In genomic region chr3:108093021-108093420, GRCh38 we compare ENCODE assay signal across 22 cellular contexts. TPM values are rescaled to one million over a fixed set of nuclear protein-coding genes. Genes with fewer than 3 reads are reported as not detected.
DNase-seq lines count a peak whose midpoint lies in the region; ATAC-seq, FAIRE-seq and TF ChIP-seq lines count a peak whose summit lies in the region.
"Had no signal": no experiment of that assay in that cellular context is flagged by ENCODE, and none has a peak within 500 bp of the region (broad histone marks: within the 10 kb centered on the region; RNA-seq: fewer than 3 reads in every experiment).

No MANE protein-coding gene starts in this region.

- H3K36me3 ChIP-seq in K562 (ENCODE audit: control insufficient read depth, insufficient read depth, low read length) = no peaks in the 10 kb centered on the region
- H3K36me3 ChIP-seq: heart right ventricle, thoracic aorta had no signal

- H3K79me2 ChIP-seq in K562 (ENCODE audit: control insufficient read depth, insufficient read depth, low read length) = peaks cover 26% of the 10 kb centered on the region

- peaks cover 6% of the 10 kb centered on the region for H3K9me3 Mint-ChIP-seq in activated CD4-positive, alpha-beta T cell treated with anti-CD3 and anti-CD28 coated beads, Interleukin-2, amount 10 ng/mL, durations not matched to agents 7 days and 5 days
- H3K9me3 Mint-ChIP-seq in neural crest cell = peaks cover 2% of the 10 kb centered on the region

- no peak overlapping the region for H3K4me2 ChIP-seq in K562 (ENCODE audit: insufficient read depth, low read length)
- H3K4me2 ChIP-seq: GM23338, smooth muscle cell had no signal

- intact Hi-C loops in K562 (cut with micrococcal nuclease) = no loop called here

- peaks cover 42% of the 10 kb centered on the region for H3K4me1 Mint-ChIP-seq in activated CD4-positive, alpha-beta T cell treated with anti-CD3 and anti-CD28 coated beads, Interleukin-2, amount 10 ng/mL, durations not matched to agents 7 days and 5 days
- peaks cover 20% of the 10 kb centered on the region for H3K4me1 Mint-ChIP-seq in neural crest cell

- no peak for TF ChIP-seq RAD21 in K562 (CRISPR knock-in tag; conservative IDR thresholded peaks at IDR 0.05 in 1 of 2, IDR thresholded peaks at IDR 0.05 in 1 of 2)

- H3K9me1 ChIP-seq in K562 (ENCODE audit: control insufficient read depth, insufficient read depth, low read length) = no peaks in the 10 kb centered on the region

- POLR2A ChIA-PET in activated CD4-positive, alpha-beta T cell treated with anti-CD3 and anti-CD28 coated beads, Interleukin-2, amount 10 ng/mL, durations not matched to agents 7 days and 5 days (lab: Charles Lee) = no interaction called here
- POLR2A ChIA-PET in K562 (lab: Yijun Ruan, JAX) = interaction anchor here (0.6 to 1.3 kb wide), 5 partner anchors 11 to 35 kb away, joined by 3 to 4 read pairs (median 3); no protein-coding TSS in a partner anchor

- CTCF ChIA-PET in activated CD4-positive, alpha-beta T cell treated with anti-CD3 and anti-CD28 coated beads, Interleukin-2, amount 10 ng/mL, durations not matched to agents 7 days and 5 days (lab: Charles Lee) = interaction anchor here (1.3 kb wide), 2 partner anchors 8 to 36 kb away, joined by 4 read pairs; no protein-coding TSS in a partner anchor
- CTCF ChIA-PET in K562 (lab: Yijun Ruan, JAX; ENCODE audit: low intra/inter-chr PET ratio) = no interaction called here

- no peak for FAIRE-seq in K562 (lab: Jason Lieb, UNC)
- FAIRE-seq: endometrium, GM18507, islet of Langerhans had no signal

- no peak for TF ChIP-seq EP300 in K562 (IDR thresholded peaks at IDR 0.05; ENCODE audit: low read length)

- H3K4me3 ChIP-seq in HL-60 (replicated peaks; ENCODE audit: insufficient read depth, low read length) (no peak overlapping the region), K562 (no peak overlapping the region)
- H3K4me3 ChIP-seq: GM23338, heart right ventricle, lung, psoas muscle, SJSA1, smooth muscle cell, thoracic aorta had no signal

- no peaks in the 10 kb centered on the region for H3K27me3 Mint-ChIP-seq in activated CD4-positive, alpha-beta T cell treated with anti-CD3 and anti-CD28 coated beads, Interleukin-2, amount 10 ng/mL, durations not matched to agents 7 days and 5 days
- H3K27me3 Mint-ChIP-seq in neural crest cell (ENCODE audit: low read depth) = peaks cover 16% of the 10 kb centered on the region

- peak overlapping the region; percentile 54 for H3K27ac Mint-ChIP-seq in activated CD4-positive, alpha-beta T cell treated with anti-CD3 and anti-CD28 coated beads, Interleukin-2, amount 10 ng/mL, durations not matched to agents 7 days and 5 days
- no peak overlapping the region for H3K27ac Mint-ChIP-seq in neural crest cell (ENCODE audit: unreplicated experiment)
- H3K27ac Mint-ChIP-seq: GM23338 had no signal

- H3K9me3 ChIP-seq in K562 (replicated peaks; ENCODE audit: control insufficient read depth, insufficient read depth, low read depth, low read length) = peaks cover 5% of the 10 kb centered on the region; the same call in 1 of the 2 replicates
- H3K9me3 ChIP-seq: heart right ventricle, psoas muscle, SJSA1, thoracic aorta had no signal

- peak overlapping the region; percentile 93 for H3K27ac ChIP-seq in HL-60 (replicated peaks)
- no peak overlapping the region for H3K27ac ChIP-seq in K562 (ENCODE audit: extremely low read depth, low read depth, low read length)
- H3K27ac ChIP-seq: heart right ventricle, psoas muscle, SJSA1, thoracic aorta had no signal

- H3K36me3 Mint-ChIP-seq in activated CD4-positive, alpha-beta T cell treated with anti-CD3 and anti-CD28 coated beads, Interleukin-2, amount 10 ng/mL, durations not matched to agents 7 days and 5 days (ENCODE audit: low read depth) = peaks cover 14% of the 10 kb centered on the region
- no peaks in the 10 kb centered on the region for H3K36me3 Mint-ChIP-seq in neural crest cell (ENCODE audit: low read depth)

- H4K20me1 ChIP-seq in K562 (replicated peaks; ENCODE audit: control insufficient read depth, insufficient read depth, low read length) = no peaks in the 10 kb centered on the region

- peak overlapping the region; percentile 6 for H3K4me3 Mint-ChIP-seq in activated CD4-positive, alpha-beta T cell treated with anti-CD3 and anti-CD28 coated beads, Interleukin-2, amount 10 ng/mL, durations not matched to agents 7 days and 5 days
- peak overlapping the region; percentile 92 for H3K4me3 Mint-ChIP-seq in neural crest cell

- no peak for DNase-seq in activated CD4-positive, alpha-beta T cell treated with anti-CD3 and anti-CD28 coated beads, Interleukin-2, amount 10 ng/mL, durations not matched to agents 7 days and 5 days
- DNase-seq in activated CD4-positive, alpha-beta T cell treated with anti-CD3 and anti-CD28 coated beads, Interleukin-2, amount 50 U/mL, for 4 hours = no peak
- DNase-seq in HL-60 (ENCODE audit: low read depth in 1 of 2, low spot score in 1 of 2) (no peak), K562 (ENCODE audit: extremely low read depth in 1 of 4, low spot score in 3 of 4) (no peak), neural crest cell (ENCODE audit: low read depth, low spot score) (no peak), retina (no peak), GDM1 (lab: John Stamatoyannopoulos, UW) (no peak)
- DNase-seq: heart right ventricle, NCI-H1436, NCI-H748 treated with DMSO at 0.1 percent for 48 hours, PC-3, psoas muscle, T1000 had no signal

- ATAC-seq in K562 (no peak), HG03521 (IDR thresholded peaks at IDR 0.05; ENCODE audit: unreplicated experiment) (no peak)
- ATAC-seq: GM23338, heart right ventricle, PC-3, psoas muscle had no signal

- H3K27me3 ChIP-seq in HL-60 (ENCODE audit: insufficient read depth, poor library complexity, severe bottlenecking) = no peaks in the 10 kb centered on the region
- H3K27me3 ChIP-seq in K562 (ENCODE audit: control insufficient read depth in 2 of 2, insufficient read depth in 2 of 2, low read length in 2 of 2) = no peaks in the 10 kb centered on the region
- H3K27me3 ChIP-seq: heart right ventricle, SJSA1 had no signal

- no TSS peak for BruUV-seq in K562 (replicated peaks; lab: Mats Ljungman, UMichigan)

- TF ChIP-seq CTCF in HL-60 (IDR thresholded peaks at IDR 0.05; ENCODE audit: insufficient read depth, low read length) (no peak), K562 (IDR thresholded peaks at IDR 0.05 in 2 of 3, conservative IDR thresholded peaks at IDR 0.05 in 1 of 3; ENCODE audit: insufficient read depth in 2 of 3, low read depth in 1 of 3, low read length in 3 of 3) (no peak), neural crest cell (conservative IDR thresholded peaks at IDR 0.05) (no peak)

- peak overlapping the region; percentile 30; the same call in 1 of the 2 replicates for H2AFZ ChIP-seq in K562 (ENCODE audit: low read depth, low read length)
- H2AFZ ChIP-seq: GM23338 had no signal

- H3K4me1 ChIP-seq in K562 (replicated peaks in 1 of 2; ENCODE audit: control insufficient read depth in 2 of 2, insufficient read depth in 2 of 2, low read length in 2 of 2) = peaks cover 14 to 50% of the 10 kb centered on the region in 2 experiments

- TF ChIP-seq POLR2A in K562 (conservative IDR thresholded peaks at IDR 0.05) = no peak

- in situ Hi-C loops in K562 (cut with MboI) = no loop called here

- no peak overlapping the region for H3K9ac ChIP-seq in K562 (ENCODE audit: insufficient read depth in 1 of 2, low read depth in 2 of 2, low read length in 2 of 2)

TF ChIP-seq in K562, 482 proteins besides CTCF, POLR2A, EP300 and RAD21:
- TF ChIP-seq ZNF175 (CRISPR knock-in tag; IDR thresholded peaks at IDR 0.05; ENCODE audit: low read depth) = peak; percentile 41; the same call in 1 of the 2 replicates
- no peak for TF ChIP-seq FIP1L1 (IDR thresholded peaks at IDR 0.05; ENCODE audit: low read depth, low read length, poor library complexity, severe bottlenecking)

RNA-seq across cellular contexts. Expression of gene CD47, which starts 2.2 kb away (rescaled TPM):
- total RNA-seq in activated CD4-positive, alpha-beta T cell treated with anti-CD3 and anti-CD28 coated beads, Interleukin-2, amount 10 ng/mL, durations not matched to agents 7 days and 5 days = 100 to 1,000 TPM; 145 to 161 TPM
- total RNA-seq in K562 (2011; cell fraction: chromatin; rRNA removed; ENCODE audit: low replicate concordance) = 23.7 and 67.2 TPM in 2 replicates
- 12.6 and 14.2 TPM in 2 replicates for total RNA-seq in K562 (2011; cell fraction: nucleolus; rRNA removed)
- 44.8 and 62.4 TPM in 2 replicates for total RNA-seq in K562 (2011; cell fraction: nucleoplasm; rRNA removed)
- 21.3 and 24.3 TPM in 2 replicates for total RNA-seq in K562 (2014; rRNA removed)
- total RNA-seq in K562 (2014; rRNA removed; fragmentation: Illumina TruSeq; extraction: Trizol) = 54.4 and 64.0 TPM in 2 replicates
- total RNA-seq in K562 (2015; rRNA removed; fragmentation: Illumina TruSeq; extraction: Trizol) = 38.5 and 41.5 TPM in 2 replicates
- 36.2 and 36.3 TPM in 2 replicates for total RNA-seq in K562 (2021)
- 27.5 and 62.6 TPM in 2 replicates for polyA plus RNA-seq in K562 (2011; rRNA removed)
- polyA plus RNA-seq in K562 (2011; cell fraction: cytosol; rRNA removed) = 15.3 and 38.6 TPM in 2 replicates
- 22.4 and 32.0 TPM in 2 replicates for polyA plus RNA-seq in K562 (2011; cell fraction: nucleus; rRNA removed)
- polyA plus RNA-seq in K562 (2012) = 42.9 and 74.0 TPM in 2 replicates
- 36.3 and 38.1 TPM in 2 replicates for polyA plus RNA-seq in K562 (2014; fragmentation: Illumina TruSeq; extraction: Trizol)
- 10 to 100 TPM; 10.2 to 14.9 TPM for polyA plus RNA-seq in K562 (2014; fragmentation: Nextera tagmentation; extraction: Ambion mirVana)
- polyA plus RNA-seq in K562 (2014; rRNA removed) = 29.8 and 38.7 TPM in 2 replicates
- 28.5 and 46.2 TPM in 2 replicates for polyA minus RNA-seq in K562 (2011; rRNA and poly(A)+ RNA removed)
- polyA minus RNA-seq in K562 (2011; cell fraction: cytosol; rRNA and poly(A)+ RNA removed) = 8.7 and 22.3 TPM in 2 replicates
- polyA minus RNA-seq in K562 (2011; cell fraction: nucleus; rRNA and poly(A)+ RNA removed) = 19.5 and 38.5 TPM in 2 replicates
- total RNA-seq in neural crest cell = 43.4 and 48.3 TPM in 2 replicates
